ENCODE assay signal across 24 cellular contexts in the genomic region with DNA sequence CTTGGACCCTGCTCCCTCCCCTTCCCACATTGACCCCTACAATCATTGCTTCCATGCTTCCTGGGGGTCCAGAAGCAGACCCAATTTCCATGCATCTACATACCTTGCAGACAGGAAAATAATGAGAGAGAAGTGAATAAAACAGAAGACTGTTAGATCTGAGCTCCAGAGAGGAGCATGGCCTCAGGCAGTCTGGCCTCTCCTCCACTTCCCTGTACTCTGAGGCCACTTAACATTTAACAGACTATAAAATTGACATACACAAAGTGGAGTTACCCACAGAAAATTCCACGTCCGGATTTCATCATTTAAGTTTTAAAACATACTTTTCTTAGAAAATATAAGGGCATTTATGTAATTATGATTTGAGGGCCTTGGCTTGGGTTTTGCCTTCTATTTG. TPM values are rescaled to one million over a fixed set of nuclear protein-coding genes. Genes with fewer than 3 reads are reported as not detected.
"Had no signal": no experiment of that assay in that cellular context is flagged by ENCODE, and none has a peak within 500 bp of the region (broad histone marks: within the 10 kb centered on the region; RNA-seq: fewer than 3 reads in every experiment).

No MANE protein-coding gene starts in this region.

- H3K9me3 Mint-ChIP-seq: endodermal cell; memory B cell; natural killer cell treated with Interleukin-12 subunit alpha and Interleukin-12 subunit beta and Interleukin-15 and Interleukin-18, amount 100 ng/mL, for 72 hours; stimulated activated naive B cell treated with anti-CD40 and anti-IgM and Interleukin-4, amounts not matched to agents 10 μg/mL and 1 μg/mL and 100 μg/mL, for 72 hours; stimulated activated naive CD8-positive, alpha-beta T cell treated with anti-CD3 and anti-CD28 coated beads, Interleukin-15, amount 100 ng/mL, for 72 hours had no signal

- H3K27ac ChIP-seq: coronary artery, foreskin keratinocyte, left ventricle myocardium inferior, lower lobe of right lung, psoas muscle, right lobe of liver, spleen, testis, tibial nerve had no signal

- H3K27me3 ChIP-seq: foreskin keratinocyte, testis had no signal

- H3K9me3 ChIP-seq: left ventricle myocardium inferior, lower lobe of right lung, psoas muscle, right lobe of liver, spleen, testis, tibial nerve had no signal

- H3K4me3 Mint-ChIP-seq: endodermal cell; immature natural killer cell; memory B cell; natural killer cell treated with Interleukin-12 subunit alpha and Interleukin-12 subunit beta and Interleukin-15 and Interleukin-18, amount 100 ng/mL, for 72 hours; stimulated activated naive B cell treated with anti-CD40 and anti-IgM and Interleukin-4, amounts not matched to agents 10 μg/mL and 1 μg/mL and 100 μg/mL, for 72 hours; stimulated activated naive CD8-positive, alpha-beta T cell treated with anti-CD3 and anti-CD28 coated beads, Interleukin-15, amount 100 ng/mL, for 72 hours had no signal

- H3K4me3 ChIP-seq: coronary artery, left ventricle myocardium inferior, lower lobe of right lung, psoas muscle, right lobe of liver, spleen, testis, tibial nerve had no signal

- DNase-seq: effector CD4-positive, alpha-beta T cell; endodermal cell; erythroblast; foreskin keratinocyte; immature natural killer cell; kidney; left cardiac atrium; left ventricle myocardium inferior; lower lobe of right lung; midbrain; psoas muscle; retina; right lobe of liver; spleen; stimulated activated CD4-positive, alpha-beta T cell treated with anti-CD3 and anti-CD28 coated beads, Interleukin-15, amount 100 ng/mL, for 24 hours; stimulated activated CD4-positive, alpha-beta T cell treated with anti-CD3 and anti-CD28 coated beads, Interleukin-1b, Interleukin-23, amount 100 ng/mL, for 48 hours; stimulated activated CD4-positive, alpha-beta T cell treated with anti-CD3 and anti-CD28 coated beads, Interleukin-4, amount 100 ng/mL, for 4 hours; stimulated activated naive B cell treated with anti-CD40 and anti-IgM and Interleukin-4, amounts not matched to agents 10 μg/mL and 1 μg/mL and 100 μg/mL, for 72 hours; stimulated activated naive CD8-positive, alpha-beta T cell treated with anti-CD3 and anti-CD28 coated beads, Interleukin-15, amount 100 ng/mL, for 72 hours; testis had no signal

- ATAC-seq: foreskin keratinocyte; left cardiac atrium; lower lobe of right lung; natural killer cell treated with Interleukin-12 subunit alpha and Interleukin-12 subunit beta and Interleukin-15 and Interleukin-18, amount 100 ng/mL, for 72 hours; psoas muscle; right lobe of liver; stimulated activated naive B cell treated with anti-CD40 and anti-IgM and Interleukin-4, amounts not matched to agents 10 μg/mL and 1 μg/mL and 100 μg/mL, for 72 hours; stimulated activated naive CD8-positive, alpha-beta T cell treated with anti-CD3 and anti-CD28 coated beads, Interleukin-15, amount 100 ng/mL, for 72 hours had no signal

- H3K36me3 ChIP-seq: left ventricle myocardium inferior, lower lobe of right lung, right lobe of liver, spleen, tibial nerve had no signal

- H3K36me3 Mint-ChIP-seq: memory B cell; stimulated activated naive B cell treated with anti-CD40 and anti-IgM and Interleukin-4, amounts not matched to agents 10 μg/mL and 1 μg/mL and 100 μg/mL, for 72 hours had no signal

- H3K4me1 ChIP-seq: psoas muscle had no signal

- H3K27ac Mint-ChIP-seq: endodermal cell; immature natural killer cell; memory B cell; natural killer cell treated with Interleukin-12 subunit alpha and Interleukin-12 subunit beta and Interleukin-15 and Interleukin-18, amount 100 ng/mL, for 72 hours; stimulated activated naive B cell treated with anti-CD40 and anti-IgM and Interleukin-4, amounts not matched to agents 10 μg/mL and 1 μg/mL and 100 μg/mL, for 72 hours; stimulated activated naive CD8-positive, alpha-beta T cell treated with anti-CD3 and anti-CD28 coated beads, Interleukin-15, amount 100 ng/mL, for 72 hours had no signal

RNA-seq across cellular contexts. Expression of gene PRSS12, which starts 2.1 kb away (rescaled TPM):
- total RNA-seq: left ventricle myocardium inferior; natural killer cell treated with Interleukin-12 subunit alpha and Interleukin-12 subunit beta and Interleukin-15 and Interleukin-18, amount 100 ng/mL, for 72 hours had no signal
